ENCODE assay signal across 8 cellular contexts in genomic region chr6:31401403-31401802, GRCh38. TPM values are rescaled to one million over a fixed set of nuclear protein-coding genes. Genes with fewer than 3 reads are reported as not detected.
DNase-seq lines count a peak whose midpoint lies in the region; ATAC-seq, FAIRE-seq and TF ChIP-seq lines count a peak whose summit lies in the region.

No MANE protein-coding gene starts in this region.

- FAIRE-seq in GM19239 (lab: Jason Lieb, UNC): no peak

- no peaks in the 10 kb centered on the region for H3K9me2 ChIP-seq in HCT116 (ENCODE audit: insufficient read depth)

- H4K20me1 ChIP-seq in HCT116 (ENCODE audit: insufficient read depth): no peaks in the 10 kb centered on the region

- H3K36me3 ChIP-seq in HCT116 (ENCODE audit: control insufficient read depth in 1 of 2, insufficient read depth in 2 of 2, low read length in 2 of 2) (no peaks in the 10 kb centered on the region), parathyroid adenoma (ENCODE audit: control insufficient read depth, insufficient read depth, low read length) (no peaks in the 10 kb centered on the region)

- H3K27me3 ChIP-seq in HCT116 (ENCODE audit: insufficient read depth, low read length): no peaks in the 10 kb centered on the region
- no peaks in the 10 kb centered on the region for H3K27me3 ChIP-seq in parathyroid adenoma (ENCODE audit: control insufficient read depth, insufficient read depth, low read length)

- TF ChIP-seq RAD21 in HCT116 (IDR thresholded peaks at IDR 0.05; ENCODE audit: low read depth): no peak

- TF ChIP-seq CTCF in HCT116 (IDR thresholded peaks at IDR 0.05 in 2 of 3, conservative IDR thresholded peaks at IDR 0.05 in 1 of 3; ENCODE audit: borderline replicate concordance in 1 of 3, insufficient read depth in 1 of 3, low read depth in 2 of 3, low read length in 2 of 3) (no peak), parathyroid adenoma (IDR thresholded peaks at IDR 0.05) (no peak)

- RAD21 ChIA-PET in HCT116 (lab: Charles Lee; ENCODE audit: low non-redundant PET in 1 of 2, low total read pairs in 2 of 2, uncharacterized antibody in 2 of 2, unreplicated experiment in 2 of 2): interaction anchor here in 1 of 2 experiments (1.1 kb wide), 1 partner anchor 41 kb away, joined by 3 read pairs; no protein-coding TSS in a partner anchor

- DNase-seq in HCT116 (ENCODE audit: low read depth, low spot score) (peak; percentile 62), SW 1271 (lab: John Stamatoyannopoulos, UW) (peak; percentile 64 to 86), fibroblast of gingiva (ENCODE audit: low read depth) (peak; percentile 76), GM19239 (ENCODE audit: insufficient read length, low spot score) (no peak)

- H3K4me1 ChIP-seq in HCT116 (ENCODE audit: control insufficient read depth in 1 of 2, insufficient read depth in 2 of 2, low read length in 2 of 2) (peaks cover 40 to 54% of the 10 kb centered on the region in 2 experiments), parathyroid adenoma (peaks cover 3% of the 10 kb centered on the region)

- H2AFZ ChIP-seq in HCT116 (ENCODE audit: low read depth, low read length, poor library complexity, severe bottlenecking) (no peak overlapping the region), parathyroid adenoma (no peak overlapping the region)

- peak; percentile 31 for ATAC-seq in HCT116
- no peak for ATAC-seq in GM18867 (IDR thresholded peaks at IDR 0.05; ENCODE audit: unreplicated experiment)
- no peak for ATAC-seq in GM18861 (IDR thresholded peaks at IDR 0.05; ENCODE audit: unreplicated experiment)
- no peak for ATAC-seq in HG03159 (IDR thresholded peaks at IDR 0.05; ENCODE audit: unreplicated experiment)

- CTCF ChIA-PET in HCT116 (lab: Charles Lee): interaction anchor here (1.7 to 6.4 kb wide), 3 partner anchors 34 to 197 kb away, joined by 4 to 71 read pairs (median 4); no protein-coding TSS in a partner anchor

- POLR2A ChIA-PET in HCT116 (lab: Charles Lee): interaction anchor here (1.1 to 1.8 kb wide), 4 partner anchors 34 to 204 kb away, joined by 3 to 5 read pairs (median 3); no protein-coding TSS in a partner anchor

- H3K4me2 ChIP-seq in HCT116 (ENCODE audit: low read length): peak overlapping the region; percentile 73
- H3K4me2 ChIP-seq in parathyroid adenoma (ENCODE audit: low read length): peak overlapping the region; percentile 89

- H3K4me3 ChIP-seq in HCT116 (replicated peaks in 1 of 2; ENCODE audit: low read depth in 1 of 2, low read length in 2 of 2) (peak overlapping the region; percentile 81 to 82), parathyroid adenoma (ENCODE audit: low read depth, low read length) (peak overlapping the region; percentile 91)

- no TSS peak for BruUV-seq in HCT116 (replicated peaks; lab: Mats Ljungman, UMichigan)

- H3K9me3 ChIP-seq in HCT116 (ENCODE audit: control insufficient read depth in 1 of 2, insufficient read depth in 1 of 2, low read depth in 1 of 2, low read length in 2 of 2) (no peaks in the 10 kb centered on the region), parathyroid adenoma (ENCODE audit: control insufficient read depth, low read length) (no peaks in the 10 kb centered on the region)

- intact Hi-C loops in HCT116 (cut with micrococcal nuclease): loop anchor here (5.0 kb wide), 1 partner anchor 261 kb away; the partner anchor contains the start of genes C6orf47 and GPANK1

- H3K79me2 ChIP-seq in HCT116 (ENCODE audit: insufficient read depth, low read length): peaks cover 41% of the 10 kb centered on the region
- peaks cover 3% of the 10 kb centered on the region for H3K79me2 ChIP-seq in parathyroid adenoma

- H3K9ac ChIP-seq in HCT116 (ENCODE audit: low read length) (peak overlapping the region; percentile 85), parathyroid adenoma (no peak overlapping the region)

- H3K27ac ChIP-seq in HCT116 (ENCODE audit: low read depth, low read length): peak overlapping the region; percentile 93; the same call in 1 of the 2 replicates
- no peak overlapping the region for H3K27ac ChIP-seq in parathyroid adenoma

- no peak for TF ChIP-seq POLR2A in HCT116 (IDR thresholded peaks at IDR 0.05; ENCODE audit: borderline replicate concordance, extremely low read depth, insufficient read depth, insufficient read length)

TF ChIP-seq in HCT116, 20 proteins besides CTCF, POLR2A, EP300 and RAD21:
- TF ChIP-seq TCF7L2 (IDR thresholded peaks at IDR 0.05; ENCODE audit: borderline replicate concordance, extremely low read depth, insufficient read depth, insufficient read length) (no peak), EZH2 (IDR thresholded peaks at IDR 0.05) (no peak), YY1 (IDR thresholded peaks at IDR 0.05; ENCODE audit: extremely low read depth, insufficient replicate concordance, low read depth, low read length) (no peak), EGR1 (IDR thresholded peaks at IDR 0.05; ENCODE audit: low read depth) (no peak), FOSL1 (IDR thresholded peaks at IDR 0.05; ENCODE audit: low read depth) (peak; percentile 43; the same call in 1 of the 2 replicates), SRF (IDR thresholded peaks at IDR 0.05; ENCODE audit: low read depth) (no peak), SP1 (IDR thresholded peaks at IDR 0.05; ENCODE audit: low read depth) (no peak), ELF1 (IDR thresholded peaks at IDR 0.05; ENCODE audit: borderline replicate concordance, low read depth) (no peak), EZH2phosphoT487 (IDR thresholded peaks at IDR 0.05; ENCODE audit: borderline replicate concordance) (no peak), SIN3A (IDR thresholded peaks at IDR 0.05; ENCODE audit: low read depth) (0 out of 2 replicates have a peak, but pooled peaks have one; percentile 20), POLR2AphosphoS5 (IDR thresholded peaks at IDR 0.05; ENCODE audit: low read depth, low read length) (no peak), REST (IDR thresholded peaks at IDR 0.05; ENCODE audit: low read depth) (no peak), CEBPB (IDR thresholded peaks at IDR 0.05; ENCODE audit: low read depth) (no peak), ZNF274 (IDR thresholded peaks at IDR 0.05; ENCODE audit: low read depth, low read length) (no peak), MAX (IDR thresholded peaks at IDR 0.05) (no peak; the same call in 1 of the 2 replicates), CBX3 (IDR thresholded peaks at IDR 0.05; ENCODE audit: low read depth) (no peak), ZFX (IDR thresholded peaks at IDR 0.05) (no peak), JUND (IDR thresholded peaks at IDR 0.05) (peak; percentile 43; the same call in 1 of the 2 replicates)
- TF ChIP-seq, protein P1, sequence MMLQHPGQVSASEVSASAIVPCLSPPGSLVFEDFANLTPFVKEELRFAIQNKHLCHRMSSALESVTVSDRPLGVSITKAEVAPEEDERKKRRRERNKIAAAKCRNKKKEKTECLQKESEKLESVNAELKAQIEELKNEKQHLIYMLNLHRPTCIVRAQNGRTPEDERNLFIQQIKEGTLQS (IDR thresholded peaks at IDR 0.05): no peak
- TF ChIP-seq, protein P2, sequence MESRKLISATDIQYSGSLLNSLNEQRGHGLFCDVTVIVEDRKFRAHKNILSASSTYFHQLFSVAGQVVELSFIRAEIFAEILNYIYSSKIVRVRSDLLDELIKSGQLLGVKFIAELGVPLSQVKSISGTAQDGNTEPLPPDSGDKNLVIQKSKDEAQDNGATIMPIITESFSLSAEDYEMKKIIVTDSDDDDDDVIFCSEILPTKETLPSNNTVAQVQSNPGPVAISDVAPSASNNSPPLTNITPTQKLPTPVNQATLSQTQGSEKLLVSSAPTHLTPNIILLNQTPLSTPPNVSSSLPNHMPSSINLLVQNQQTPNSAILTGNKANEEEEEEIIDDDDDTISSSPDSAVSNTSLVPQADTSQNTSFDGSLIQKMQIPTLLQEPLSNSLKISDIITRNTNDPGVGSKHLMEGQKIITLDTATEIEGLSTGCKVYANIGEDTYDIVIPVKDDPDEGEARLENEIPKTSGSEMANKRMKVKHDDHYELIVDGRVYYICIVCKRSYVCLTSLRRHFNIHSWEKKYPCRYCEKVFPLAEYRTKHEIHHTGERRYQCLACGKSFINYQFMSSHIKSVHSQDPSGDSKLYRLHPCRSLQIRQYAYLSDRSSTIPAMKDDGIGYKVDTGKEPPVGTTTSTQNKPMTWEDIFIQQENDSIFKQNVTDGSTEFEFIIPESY (IDR thresholded peaks at IDR 0.05; ENCODE audit: extremely low read depth, insufficient replicate concordance, low read length): no peak

RNA-seq across cellular contexts. Expression of gene MICA, which starts 2.0 kb away (rescaled TPM):
- 24.1 TPM for total RNA-seq in HCT116 (2021; ENCODE audit: unreplicated experiment)
- polyA plus RNA-seq in HCT116 (2012): 37.3 and 41.2 TPM in 2 replicates

RNA-seq across cellular contexts. Expression of gene HLA-B, which starts 44.4 kb away (rescaled TPM):
- total RNA-seq in HCT116 (2021; ENCODE audit: unreplicated experiment): 381 TPM
- 504 and 684 TPM in 2 replicates for polyA plus RNA-seq in HCT116 (2012)
